17 cellular contexts compared by ENCODE assay signal in genomic region chr6:128479991-128480390, GRCh38. TPM values are rescaled to one million over a fixed set of nuclear protein-coding genes. Genes with fewer than 3 reads are reported as not detected.
A peak's percentile ranks its signal among the peaks of the same experiment; 100 is the strongest.
DNase-seq lines count a peak whose midpoint lies in the region; ATAC-seq and TF ChIP-seq lines count a peak whose summit lies in the region.
"Had no signal": no experiment of that assay in that cellular context is flagged by ENCODE, and none has a peak within 500 bp of the region (broad histone marks: within the 10 kb centered on the region; RNA-seq: fewer than 3 reads in every experiment).

No MANE protein-coding gene starts in this region.

- H3K27ac ChIP-seq in cingulate gyrus (ENCODE audit: low read depth, low read length) = peak overlapping the region; percentile 4
- no peak overlapping the region for H3K27ac ChIP-seq in right lobe of liver
- H3K27ac ChIP-seq in SJCRH30 = no peak overlapping the region

- H3K27me3 ChIP-seq in right lobe of liver (no peaks in the 10 kb centered on the region), SJCRH30 (no peaks in the 10 kb centered on the region)
- H3K27me3 ChIP-seq: BE2C, Peyer's patch had no signal

- ATAC-seq in left colon (peak; percentile 37), right lobe of liver (no peak), GM19455 (IDR thresholded peaks at IDR 0.05; ENCODE audit: unreplicated experiment) (no peak)

- TF ChIP-seq POLR2A in right lobe of liver (IDR thresholded peaks at IDR 0.05) = no peak

- intact Hi-C loops in left colon (cut with DNase I, micrococcal nuclease) (no loop called here), right lobe of liver (cut with DNase I) (no loop called here)

- H3K9me3 ChIP-seq in right lobe of liver (no peaks in the 10 kb centered on the region), SJCRH30 (replicated peaks) (no peaks in the 10 kb centered on the region)
- H3K9me3 ChIP-seq: BE2C, Peyer's patch had no signal

- H3K36me3 ChIP-seq in right lobe of liver = no peaks in the 10 kb centered on the region
- no peaks in the 10 kb centered on the region for H3K36me3 ChIP-seq in SJCRH30
- H3K36me3 ChIP-seq: BE2C, Peyer's patch had no signal

- DNase-seq in GM12865 (ENCODE audit: low read depth) (peak; percentile 3), NCI-H69 (lab: John Stamatoyannopoulos, UW) (peak; percentile 69), left colon (no peak), right lobe of liver (no peak), foreskin fibroblast (no peak), SJCRH30 (no peak)
- DNase-seq: BE2C; CD4-positive, alpha-beta memory T cell; DND-41; GF-D8; NCI-H1417; NCI-H2029; NCI-H82; Peyer's patch; SIG-M5 had no signal

- H3K4me3 ChIP-seq in GM12865 (ENCODE audit: low read depth, low read length) (no peak overlapping the region), right lobe of liver (no peak overlapping the region), foreskin fibroblast (ENCODE audit: low read depth in 1 of 2, low read length in 2 of 2) (no peak overlapping the region), SJCRH30 (no peak overlapping the region)
- H3K4me3 ChIP-seq: Peyer's patch had no signal

- H3K4me1 ChIP-seq in right lobe of liver = peaks cover 0 to 13% (median 6%) of the 10 kb centered on the region in 4 donors
- peaks cover 16% of the 10 kb centered on the region for H3K4me1 ChIP-seq in SJCRH30

- 91% methylated on average over 4 of the region's 4 CpGs for WGBS in right lobe of liver (ENCODE audit: insufficient coverage, low coverage, low lambda C conversion rate, missing lambda C conversion rate)

- TF ChIP-seq CTCF in GM12865 (IDR thresholded peaks at IDR 0.05; ENCODE audit: insufficient read depth, low read depth, low read length, missing control alignments) = no peak
- no peak for TF ChIP-seq CTCF in right lobe of liver (IDR thresholded peaks at IDR 0.05)
- no peak for TF ChIP-seq CTCF in foreskin fibroblast (IDR thresholded peaks at IDR 0.05; ENCODE audit: low read depth, low read length)

RNA-seq across cellular contexts. Expression of gene PTPRK, which starts 40.4 kb away (rescaled TPM):
- 100 to 1,000 TPM; 113 to 121 TPM for total RNA-seq in left colon
- 10 to 100 TPM; 27.7 to 54.5 (median 35.7) TPM for total RNA-seq in right lobe of liver
- total RNA-seq in SJCRH30 (2014; rRNA removed; shearing (Covaris generic)) = 24.2 and 31.4 TPM in 2 replicates

Comparison
In these comparisons a context has a peak if more than half of its experiments do, and no peak if none do; other contexts are left out.
1. DNase-seq: peak in GM12865 (single experiment) and NCI-H69 (single experiment); none in left colon (0 of 2), right lobe of liver (0 of 3), foreskin fibroblast (0 of 2) and SJCRH30 (0 of 2).